Comparison of ENCODE assay signal across 8 cellular contexts in the genomic region with DNA sequence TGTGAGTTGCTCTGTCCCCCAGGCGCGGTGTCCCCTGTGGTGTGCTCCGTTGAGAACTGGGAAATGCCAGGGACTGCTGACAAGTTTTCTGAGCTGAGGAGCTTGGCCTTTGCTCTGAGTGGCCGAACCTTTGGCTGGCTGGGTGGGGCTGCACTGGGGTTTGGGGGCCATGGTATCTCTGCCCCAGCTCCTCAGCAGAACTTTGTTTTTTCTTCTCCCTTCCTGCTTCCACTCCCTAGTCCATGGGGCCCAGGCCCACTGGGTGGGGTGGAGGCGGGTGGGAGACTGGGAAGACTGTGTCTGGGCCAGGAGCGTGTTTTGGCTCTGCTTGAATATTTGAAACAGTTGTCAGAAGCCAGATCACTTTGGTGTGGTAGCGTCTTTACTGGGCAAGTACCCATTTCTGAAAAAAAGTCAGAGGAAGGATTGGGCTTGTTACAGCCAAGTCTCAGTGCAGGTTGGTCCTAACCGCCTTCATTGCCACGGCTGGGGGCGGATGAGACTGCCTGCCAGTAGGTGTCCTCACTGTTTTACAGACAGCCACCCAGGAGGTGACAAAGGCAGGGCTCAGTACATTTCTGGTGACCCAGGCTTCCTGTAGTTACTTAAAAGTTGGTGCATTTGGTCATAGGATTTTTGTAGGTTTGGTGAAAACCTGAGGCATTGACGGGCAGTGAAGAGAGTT.
DNase-seq lines count a peak whose midpoint lies in the region; ATAC-seq and TF ChIP-seq lines count a peak whose summit lies in the region.

No MANE protein-coding gene starts in this region.

- no peak overlapping the region for H3K4me3 Mint-ChIP-seq in stimulated activated naive B cell treated with anti-CD40 and anti-IgM and Interleukin-4, amounts not matched to agents 10 μg/mL and 1 μg/mL and 100 μg/mL, for 72 hours

- H3K27me3 Mint-ChIP-seq in stimulated activated naive B cell treated with anti-CD40 and anti-IgM and Interleukin-4, amounts not matched to agents 10 μg/mL and 1 μg/mL and 100 μg/mL, for 72 hours = peaks cover 0 to 8% of the 10 kb centered on the region in 2 donors

- intact Hi-C loops in PC-9 (cut with micrococcal nuclease; ENCODE audit: unreplicated experiment) = loop anchor here (1.0 kb wide), 1 partner anchor 248 kb away; no protein-coding TSS in a partner anchor
- intact Hi-C loops in left colon (cut with DNase I, micrococcal nuclease) = no loop called here

- no peaks in the 10 kb centered on the region for H3K9me3 Mint-ChIP-seq in stimulated activated naive B cell treated with anti-CD40 and anti-IgM and Interleukin-4, amounts not matched to agents 10 μg/mL and 1 μg/mL and 100 μg/mL, for 72 hours

- no peaks in the 10 kb centered on the region for H3K27me3 ChIP-seq in PC-9 (ENCODE audit: insufficient read depth, low read depth)

- H2AFZ ChIP-seq in PC-9 = no peak overlapping the region

- no peaks in the 10 kb centered on the region for H3K36me3 Mint-ChIP-seq in stimulated activated naive B cell treated with anti-CD40 and anti-IgM and Interleukin-4, amounts not matched to agents 10 μg/mL and 1 μg/mL and 100 μg/mL, for 72 hours

- H3K4me2 ChIP-seq in PC-9 = peak overlapping the region; percentile 78

- TF ChIP-seq CTCF in AG09309 (IDR thresholded peaks at IDR 0.05; ENCODE audit: control insufficient read depth, insufficient read depth, low read depth, low read length, missing control alignments) (peak; percentile 39), GM12864 (IDR thresholded peaks at IDR 0.05; ENCODE audit: low read depth, low read length, missing control alignments) (peak; percentile 64), PC-9 (conservative IDR thresholded peaks at IDR 0.05) (peak; percentile 56; the same call in 1 of the 2 replicates), cardiac fibroblast (IDR thresholded peaks at IDR 0.05; ENCODE audit: low read depth, low read length) (peak; percentile 46)

- CTCF ChIA-PET in PC-9 (lab: Charles Lee) = interaction anchor here (0.6 to 1.1 kb wide), 4 partner anchors 9 to 198 kb away, joined by 3 to 4 read pairs (median 3); no protein-coding TSS in a partner anchor

- H4K20me1 ChIP-seq in PC-9 (ENCODE audit: insufficient read depth) = peaks cover 23% of the 10 kb centered on the region

- no peak overlapping the region for H3K27ac Mint-ChIP-seq in stimulated activated naive B cell treated with anti-CD40 and anti-IgM and Interleukin-4, amounts not matched to agents 10 μg/mL and 1 μg/mL and 100 μg/mL, for 72 hours

- DNase-seq in AG09309 (ENCODE audit: low read depth) (peak; percentile 8), GM12864 (ENCODE audit: low read depth) (no peak), PC-9 (peak in 1 of 2 experiments; percentile 67), cardiac fibroblast (ENCODE audit: low read depth in 2 of 2) (peak; percentile 45 to 51), left colon (peak; percentile 68 to 73), SKM-1 treated with dmso at 0.1 percent for 144 hours (lab: John Stamatoyannopoulos, UW; ENCODE audit: unreplicated experiment) (no peak)
- no peak for DNase-seq in stimulated activated naive B cell treated with anti-CD40 and anti-IgM and Interleukin-4, amounts not matched to agents 10 μg/mL and 1 μg/mL and 100 μg/mL, for 72 hours

- H3K79me2 ChIP-seq in PC-9 (ENCODE audit: low read depth) = peaks cover 34% of the 10 kb centered on the region

- no peaks in the 10 kb centered on the region for H3K36me3 ChIP-seq in PC-9 (ENCODE audit: low read depth)

- POLR2A ChIA-PET in PC-9 (lab: Charles Lee; ENCODE audit: unreplicated experiment) = interaction anchor here (0.5 kb wide), 1 partner anchor 180 kb away, joined by 4 read pairs; no protein-coding TSS in a partner anchor

- H3K9me2 ChIP-seq in PC-9 (ENCODE audit: insufficient read depth) = no peaks in the 10 kb centered on the region

- H3K4me3 ChIP-seq in AG09309 (ENCODE audit: control insufficient read depth, low read depth, low read length) (peak overlapping the region; percentile 53), GM12864 (ENCODE audit: low read depth, low read length) (no peak overlapping the region), PC-9 (peak overlapping the region; percentile 42; the same call in 1 of the 2 replicates), cardiac fibroblast (replicated peaks in 1 of 2; ENCODE audit: low read depth in 2 of 2, low read length in 2 of 2) (peak overlapping the region; percentile 50 to 52)

- no TSS peak for BruUV-seq in PC-9 (replicated peaks; lab: Mats Ljungman, UMichigan)

- ATAC-seq in left colon = peak; percentile 66
- peak; percentile 55 to 80 for ATAC-seq in stimulated activated naive B cell treated with anti-CD40 and anti-IgM and Interleukin-4, amounts not matched to agents 10 μg/mL and 1 μg/mL and 100 μg/mL, for 72 hours (replicated peaks)
- no peak for ATAC-seq in HG03135 (IDR thresholded peaks at IDR 0.05; ENCODE audit: unreplicated experiment)

- no peak overlapping the region for H3K27ac ChIP-seq in PC-9

- H3K4me1 Mint-ChIP-seq in stimulated activated naive B cell treated with anti-CD40 and anti-IgM and Interleukin-4, amounts not matched to agents 10 μg/mL and 1 μg/mL and 100 μg/mL, for 72 hours = peaks cover 0 to 4% of the 10 kb centered on the region in 2 donors

- H3K4me1 ChIP-seq in PC-9 (replicated peaks; ENCODE audit: insufficient read depth) = peaks cover 50% of the 10 kb centered on the region

- H3F3A ChIP-seq in PC-9 (ENCODE audit: insufficient read depth, low read depth) = peaks cover 11% of the 10 kb centered on the region; the same call in 1 of the 2 replicates

- no peaks in the 10 kb centered on the region for H3K9me3 ChIP-seq in PC-9 (ENCODE audit: insufficient read depth, low read depth)

Comparison
In these comparisons a context has a peak if more than half of its experiments do, and no peak if none do; other contexts are left out.
1. DNase-seq: peak in AG09309 (single experiment), cardiac fibroblast (2 of 2) and left colon (2 of 2); none in GM12864 (single experiment), stimulated activated naive B cell treated with anti-CD40 and anti-IgM and Interleukin-4, amounts not matched to agents 10 μg/mL and 1 μg/mL and 100 μg/mL, for 72 hours (single experiment) and SKM-1 treated with dmso at 0.1 percent for 144 hours (single experiment).
2. Peak in every context shown above with its lines, with median percentiles within 50 percentile points of each other: CTCF ChIP-seq.